Comparison of ENCODE assay signal across 27 cellular contexts in the genomic region with DNA sequence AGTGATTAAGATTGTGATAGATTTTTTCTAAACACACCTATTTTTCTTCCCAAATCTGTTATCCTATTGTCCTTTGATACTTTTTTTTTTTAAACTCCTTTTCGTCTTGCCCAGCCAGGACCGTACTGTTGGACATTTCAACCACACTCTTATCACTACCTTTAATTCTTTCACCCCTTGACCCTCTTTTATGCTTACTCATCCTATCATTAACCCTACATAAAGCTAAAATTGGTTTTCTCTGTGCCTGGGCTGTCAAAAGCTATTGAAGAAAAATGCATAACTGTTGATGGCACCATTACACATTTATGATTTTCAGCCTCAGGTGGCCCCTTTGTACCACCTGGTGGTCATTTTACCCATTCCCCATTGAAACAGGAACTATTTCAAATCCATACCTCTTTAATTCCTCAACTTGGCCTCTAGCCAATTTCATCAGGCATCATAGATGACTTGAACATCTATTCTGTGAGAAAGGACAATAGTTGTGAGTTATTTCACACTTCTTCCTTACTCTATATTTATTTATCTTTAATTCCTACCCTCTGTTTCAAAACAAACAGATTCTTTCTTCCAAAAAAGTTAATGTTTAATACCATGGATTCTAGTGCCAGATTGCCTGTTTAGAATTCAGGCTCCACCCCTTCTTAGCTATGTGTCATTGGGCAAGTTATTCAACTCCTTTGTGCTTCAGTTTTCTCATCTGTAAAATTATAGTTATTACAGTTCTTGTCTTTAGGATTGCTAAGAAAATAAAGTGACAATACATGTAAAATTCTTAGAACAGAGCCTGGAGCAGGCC.
DNase-seq lines count a peak whose midpoint lies in the region; ATAC-seq, FAIRE-seq and TF ChIP-seq lines count a peak whose summit lies in the region.
"Had no signal": no experiment of that assay in that cellular context is flagged by ENCODE, and none has a peak within 500 bp of the region (broad histone marks: within the 10 kb centered on the region; RNA-seq: fewer than 3 reads in every experiment).

No MANE protein-coding gene starts in this region.

- TF ChIP-seq RAD21 in SK-N-SH (IDR thresholded peaks at IDR 0.05; ENCODE audit: low read length), result no peak
- TF ChIP-seq RAD21 in K562 (CRISPR knock-in tag; conservative IDR thresholded peaks at IDR 0.05 in 1 of 2, IDR thresholded peaks at IDR 0.05 in 1 of 2), result no peak

- peaks cover 0 to 19% of the 10 kb centered on the region in 2 experiments; a peak in 2 of 4 replicates for H3K4me1 ChIP-seq in SK-N-SH (ENCODE audit: control insufficient read depth in 1 of 2, insufficient read depth in 2 of 2, low read depth in 1 of 2, low read length in 1 of 2)
- no peaks in the 10 kb centered on the region for H3K4me1 ChIP-seq in K562 (replicated peaks in 1 of 2; ENCODE audit: control insufficient read depth in 2 of 2, insufficient read depth in 2 of 2, low read length in 2 of 2)
- H3K4me1 ChIP-seq: Peyer's patch, SJCRH30 had no signal

- no peaks in the 10 kb centered on the region for H3K9me2 ChIP-seq in SK-N-SH

- H3F3A ChIP-seq in SK-N-SH (replicated peaks; ENCODE audit: insufficient read depth), result no peaks in the 10 kb centered on the region

- no peak overlapping the region for H3K4me3 ChIP-seq in SK-N-SH (ENCODE audit: low read depth in 2 of 2, low read length in 1 of 2)
- no peak overlapping the region for H3K4me3 ChIP-seq in K562
- H3K4me3 ChIP-seq in retinal pigment epithelial cell (ENCODE audit: low read length), result no peak overlapping the region
- H3K4me3 ChIP-seq: body of pancreas, Peyer's patch, SJCRH30, smooth muscle cell had no signal

- CTCF ChIA-PET in SK-N-SH (lab: Yijun Ruan, JAX) (interaction anchor here (0.7 to 1.6 kb wide), 4 partner anchors 23 to 141 kb away, joined by 3 to 6 read pairs (median 3); no protein-coding TSS in a partner anchor), K562 (lab: Yijun Ruan, JAX; ENCODE audit: low intra/inter-chr PET ratio) (no interaction called here)

- H3K9me1 ChIP-seq in K562 (ENCODE audit: control insufficient read depth, insufficient read depth, low read length), result no peaks in the 10 kb centered on the region

- DNase-seq in SK-N-SH, result no peak
- DNase-seq in NCI-H2227 (lab: John Stamatoyannopoulos, UW; ENCODE audit: unreplicated experiment), result peak; percentile 64
- DNase-seq in K562 (ENCODE audit: extremely low read depth in 1 of 4, low spot score in 3 of 4), result no peak
- DNase-seq in retinal pigment epithelial cell (ENCODE audit: low read depth), result no peak
- no peak for DNase-seq in nucleus accumbens (lab: John Stamatoyannopoulos, UW)
- no peak for DNase-seq in stimulated activated naive CD8-positive, alpha-beta T cell treated with anti-CD3 and anti-CD28 coated beads, Interleukin-15, Interleukin-2, amounts not matched to agents 100 U/mL and 50 U/mL, for 24 hours
- DNase-seq: activated CD4-positive, alpha-beta T cell treated with anti-CD3 and anti-CD28 coated beads, Interleukin-2, amount 50 U/mL, for 4 hours; activated CD8-positive, alpha-beta memory T cell treated with anti-CD3 and anti-CD28 coated beads, Interleukin-2, amount 50 U/mL, for 48 hours; activated effector memory CD4-positive, alpha-beta T cell treated with anti-CD3 and anti-CD28 coated beads, Interleukin-2, amount 50 U/mL, for 16 hours; body of pancreas; CD4-positive, CD25-positive, alpha-beta regulatory T cell; DMS79; effector memory CD4-positive, alpha-beta T cell; Kasumi-1; kidney; NCI-H1092; NCI-H2081 treated with DMSO at 0.1 percent for 48 hours; NCI-H510A treated with DMSO at 0.1 percent for 48 hours; Peyer's patch; T-helper 17 cell had no signal

- H4K20me1 ChIP-seq in SK-N-SH (ENCODE audit: insufficient read depth), result no peaks in the 10 kb centered on the region
- no peaks in the 10 kb centered on the region for H4K20me1 ChIP-seq in K562 (replicated peaks; ENCODE audit: control insufficient read depth, insufficient read depth, low read length)

- H3K4me2 ChIP-seq in SK-N-SH (no peak overlapping the region), K562 (ENCODE audit: insufficient read depth, low read length) (no peak overlapping the region)
- H3K4me2 ChIP-seq: smooth muscle cell had no signal

- intact Hi-C loops in K562 (cut with micrococcal nuclease), result no loop called here

- TF ChIP-seq CTCF in SK-N-SH (IDR thresholded peaks at IDR 0.05) (no peak), K562 (IDR thresholded peaks at IDR 0.05 in 2 of 3, conservative IDR thresholded peaks at IDR 0.05 in 1 of 3; ENCODE audit: insufficient read depth in 2 of 3, low read depth in 1 of 3, low read length in 3 of 3) (no peak), retinal pigment epithelial cell (conservative IDR thresholded peaks at IDR 0.05; ENCODE audit: low read depth, low read length) (peak; percentile 23)

- in situ Hi-C loops in K562 (cut with MboI), result no loop called here

- 90% methylated on average over 2 of the region's 2 CpGs for WGBS in SK-N-SH (ENCODE audit: low lambda C conversion rate)
- 6% methylated on average over 2 of the region's 2 CpGs for WGBS in K562 (ENCODE audit: insufficient coverage, low coverage, missing lambda C conversion rate)

- no peaks in the 10 kb centered on the region for H3K27me3 ChIP-seq in SK-N-SH (ENCODE audit: insufficient read depth)
- no peaks in the 10 kb centered on the region for H3K27me3 ChIP-seq in K562 (ENCODE audit: control insufficient read depth in 2 of 2, insufficient read depth in 2 of 2, low read length in 2 of 2)
- H3K27me3 ChIP-seq: body of pancreas, neutrophil, Peyer's patch, SJCRH30 had no signal

- FAIRE-seq in K562 (lab: Jason Lieb, UNC), result no peak
- FAIRE-seq: kidney, urothelium cell line had no signal

- no peak overlapping the region for H3K9ac ChIP-seq in SK-N-SH
- no peak overlapping the region for H3K9ac ChIP-seq in K562 (ENCODE audit: insufficient read depth in 1 of 2, low read depth in 2 of 2, low read length in 2 of 2)

- TF ChIP-seq POLR2A in K562 (conservative IDR thresholded peaks at IDR 0.05), result no peak

- POLR2A ChIA-PET in SK-N-SH (lab: Yijun Ruan, JAX) (no interaction called here), K562 (lab: Yijun Ruan, JAX) (interaction anchor here (0.6 kb wide), 1 partner anchor 79 kb away, joined by 3 read pairs; no protein-coding TSS in a partner anchor)

- H3K36me3 ChIP-seq in SK-N-SH (replicated peaks in 1 of 2; ENCODE audit: control insufficient read depth in 1 of 2, insufficient read depth in 2 of 2, low read length in 1 of 2) (no peaks in the 10 kb centered on the region), K562 (ENCODE audit: control insufficient read depth, insufficient read depth, low read length) (no peaks in the 10 kb centered on the region)
- H3K36me3 ChIP-seq: neutrophil, Peyer's patch, SJCRH30 had no signal

- H2AFZ ChIP-seq in SK-N-SH (ENCODE audit: low read depth), result no peak overlapping the region
- H2AFZ ChIP-seq in K562 (ENCODE audit: low read depth, low read length), result no peak overlapping the region

- H3K9me3 ChIP-seq in SK-N-SH, result no peaks in the 10 kb centered on the region
- no peaks in the 10 kb centered on the region for H3K9me3 ChIP-seq in K562 (replicated peaks; ENCODE audit: control insufficient read depth, insufficient read depth, low read depth, low read length)
- H3K9me3 ChIP-seq: body of pancreas, neutrophil, Peyer's patch, SJCRH30 had no signal

- BruUV-seq in K562 (replicated peaks; lab: Mats Ljungman, UMichigan), result no TSS peak

- TF ChIP-seq EP300 in SK-N-SH (IDR thresholded peaks at IDR 0.05; ENCODE audit: borderline replicate concordance in 1 of 2, low read depth in 1 of 2, low read length in 1 of 2) (no peak), K562 (IDR thresholded peaks at IDR 0.05; ENCODE audit: low read length) (no peak)

- H3K27ac ChIP-seq in SK-N-SH (ENCODE audit: low read depth in 2 of 2, low read length in 1 of 2), result no peak overlapping the region
- no peak overlapping the region for H3K27ac ChIP-seq in K562 (ENCODE audit: extremely low read depth, low read depth, low read length)
- H3K27ac ChIP-seq: body of pancreas, neutrophil, Peyer's patch, SJCRH30 had no signal

- no peak for ATAC-seq in SK-N-SH treated with all-trans-retinoic acid at 6 μM for 48 hours
- no peak for ATAC-seq in K562
- no peak for ATAC-seq in GM21423 (IDR thresholded peaks at IDR 0.05; ENCODE audit: unreplicated experiment)
- no peak for ATAC-seq in stimulated activated naive CD8-positive, alpha-beta T cell treated with anti-CD3 and anti-CD28 coated beads, Interleukin-15, Interleukin-2, amounts not matched to agents 100 U/mL and 50 U/mL, for 24 hours
- ATAC-seq: body of pancreas; stimulated activated memory B cell treated with anti-CD40 and anti-IgM and Interleukin-4, amounts not matched to agents 10 μg/mL and 1 μg/mL and 100 μg/mL, for 72 hours; T-helper 17 cell had no signal

- H3K79me2 ChIP-seq in SK-N-SH (ENCODE audit: insufficient read depth) (no peaks in the 10 kb centered on the region), K562 (ENCODE audit: control insufficient read depth, insufficient read depth, low read length) (no peaks in the 10 kb centered on the region)

TF ChIP-seq in SK-N-SH, 30 proteins besides CTCF, POLR2A, EP300 and RAD21 (continues in another document):
- peak; percentile 53; the same call in 1 of the 2 replicates for TF ChIP-seq NFIC (IDR thresholded peaks at IDR 0.05; ENCODE audit: borderline replicate concordance)
- no peak for TF ChIP-seq NRF1 (IDR thresholded peaks at IDR 0.05; ENCODE audit: low read depth, low read length)
- TF ChIP-seq TCF12 (IDR thresholded peaks at IDR 0.05), result no peak
- TF ChIP-seq POLR2AphosphoS5 (IDR thresholded peaks at IDR 0.05; ENCODE audit: low read depth, low read length), result no peak
- no peak for TF ChIP-seq FOSL2 (IDR thresholded peaks at IDR 0.05; ENCODE audit: borderline replicate concordance, low read depth)
- no peak for TF ChIP-seq TEAD4 (IDR thresholded peaks at IDR 0.05; ENCODE audit: borderline replicate concordance, insufficient read depth)

TF ChIP-seq in K562, 482 proteins besides CTCF, POLR2A, EP300 and RAD21 (continues in another document):
- no peak for TF ChIP-seq STAG1 (CRISPR knock-in tag; IDR thresholded peaks at IDR 0.05; ENCODE audit: borderline replicate concordance)
- TF ChIP-seq BRD4 (IDR thresholded peaks at IDR 0.05), result no peak
- no peak for TF ChIP-seq ESRRB (CRISPR knock-in tag; IDR thresholded peaks at IDR 0.05; ENCODE audit: borderline replicate concordance)
